1 cellular context compared by ENCODE assay signal in genomic region chr2:43874776-43875451, GRCh38.
TF ChIP-seq lines count a peak whose summit lies in the region.

No MANE protein-coding gene starts in this region.

TF ChIP-seq in H1, 55 proteins besides CTCF, POLR2A, EP300 and RAD21 (continued from another document):
- TF ChIP-seq, protein P1, sequence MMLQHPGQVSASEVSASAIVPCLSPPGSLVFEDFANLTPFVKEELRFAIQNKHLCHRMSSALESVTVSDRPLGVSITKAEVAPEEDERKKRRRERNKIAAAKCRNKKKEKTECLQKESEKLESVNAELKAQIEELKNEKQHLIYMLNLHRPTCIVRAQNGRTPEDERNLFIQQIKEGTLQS (IDR thresholded peaks at IDR 0.05; ENCODE audit: insufficient read depth, low read depth, low read length) = no peak
- no peak for TF ChIP-seq YY1 (IDR thresholded peaks at IDR 0.05; ENCODE audit: low read depth, low read length)
- no peak for TF ChIP-seq RFX5 (IDR thresholded peaks at IDR 0.05; ENCODE audit: borderline replicate concordance, low read depth, low read length)
- no peak for TF ChIP-seq TAF1 (IDR thresholded peaks at IDR 0.05; ENCODE audit: low read depth, low read length)
- TF ChIP-seq TEAD4 (IDR thresholded peaks at IDR 0.05; ENCODE audit: low read depth, low read length) = no peak
- TF ChIP-seq CHD7 (IDR thresholded peaks at IDR 0.05; ENCODE audit: insufficient replicate concordance, low read length) = no peak
- TF ChIP-seq EZH2 (IDR thresholded peaks at IDR 0.05; ENCODE audit: low read depth, low read length, severe bottlenecking) = no peak
